In genomic region chr9:68844623-68845612, GRCh38 we compare ENCODE assay signal across 8 cellular contexts.
DNase-seq lines count a peak whose midpoint lies in the region; ATAC-seq, FAIRE-seq and TF ChIP-seq lines count a peak whose summit lies in the region.

No MANE protein-coding gene starts in this region.

- H3K27ac ChIP-seq in small intestine (ENCODE audit: low read depth in 1 of 2, low read length in 1 of 2) = peak overlapping the region in 1 of 2 donors; percentile 47

- no peak overlapping the region for H3K4me3 ChIP-seq in WI38 (ENCODE audit: low read depth, low read length)
- H3K4me3 ChIP-seq in small intestine (ENCODE audit: low read depth in 1 of 2, low read length in 2 of 2) = no peak overlapping the region

- DNase-seq in ELF-1 (ENCODE audit: low read depth, low spot score) (peak; percentile 40), GM20000 (ENCODE audit: low spot score) (peak; percentile 48), KBM-7 (peak; percentile 34), glutamatergic neuron (peak; percentile 66), sciatic nerve (ENCODE audit: low spot score) (no peak), small intestine (no peak)
- no peak for DNase-seq in NK-92 treated with Interleukin-12 subunit alpha and Interleukin-12 subunit beta, amount 100 ng/mL, for 24 hours (lab: John Stamatoyannopoulos, UW)

- H3K27me3 ChIP-seq in small intestine (ENCODE audit: control insufficient read depth in 2 of 2, insufficient read depth in 2 of 2, low read length in 2 of 2) = no peaks in the 10 kb centered on the region

- H3K4me1 ChIP-seq in small intestine (ENCODE audit: control insufficient read depth in 2 of 2, insufficient read depth in 1 of 2, low read depth in 1 of 2, low read length in 1 of 2) = no peaks in the 10 kb centered on the region

- H3K9me3 ChIP-seq in small intestine (ENCODE audit: control insufficient read depth, low read depth) = no peaks in the 10 kb centered on the region

- peaks cover 2% of the 10 kb centered on the region for H3K27me3 Mint-ChIP-seq in glutamatergic neuron (ENCODE audit: unreplicated experiment)

- intact Hi-C loops in sciatic nerve (cut with DNase I) = no loop called here

- no peak overlapping the region for H3K27ac Mint-ChIP-seq in glutamatergic neuron (ENCODE audit: unreplicated experiment)

- H3K4me1 Mint-ChIP-seq in glutamatergic neuron (ENCODE audit: low read depth, unreplicated experiment) = no peaks in the 10 kb centered on the region

- no peaks in the 10 kb centered on the region for H3K36me3 Mint-ChIP-seq in glutamatergic neuron (ENCODE audit: unreplicated experiment)

- ATAC-seq in sciatic nerve = peak; percentile 39

- in situ Hi-C loops in KBM-7 (cut with MboI; ENCODE audit: low pct_unique_long_range_greater_than_20kb, low sequenced_read_pairs) = no loop called here

- no peaks in the 10 kb centered on the region for H3K9me3 Mint-ChIP-seq in glutamatergic neuron (ENCODE audit: unreplicated experiment)

- WGBS in small intestine, 3 donors = 72 to 89% (median 78%) methylated on average over 13 of the region's 13 CpGs

- FAIRE-seq in small intestine (lab: Jason Lieb, UNC) = no peak

- peaks cover 0 to 3% of the 10 kb centered on the region in 2 donors for H3K36me3 ChIP-seq in small intestine (ENCODE audit: control insufficient read depth in 2 of 2, insufficient read depth in 2 of 2, low read length in 2 of 2)

- H3K4me3 Mint-ChIP-seq in glutamatergic neuron (ENCODE audit: unreplicated experiment) = no peak overlapping the region

- TF ChIP-seq CTCF in GM20000 (IDR thresholded peaks at IDR 0.05; ENCODE audit: extremely low read depth, missing control alignments) = peak; percentile 36
- peak; percentile 55; the same call in 1 of the 2 replicates for TF ChIP-seq CTCF in WI38 (IDR thresholded peaks at IDR 0.05; ENCODE audit: low read depth, low read length)
- TF ChIP-seq CTCF in glutamatergic neuron (IDR thresholded peaks at IDR 0.05; ENCODE audit: partially characterized antibody, unreplicated experiment) = peak; percentile 68

Comparison
In these comparisons a context has a peak if more than half of its experiments do, and no peak if none do; other contexts are left out.
1. DNase-seq: peak in ELF-1 (single experiment), GM20000 (single experiment), KBM-7 (single experiment) and glutamatergic neuron (single experiment); none in sciatic nerve (single experiment), small intestine (single experiment) and NK-92 treated with Interleukin-12 subunit alpha and Interleukin-12 subunit beta, amount 100 ng/mL, for 24 hours (single experiment).
2. Peak in every context shown above with its lines, with median percentiles within 50 percentile points of each other: CTCF ChIP-seq.